Comparison of ENCODE assay signal across 8 cellular contexts in the genomic region with DNA sequence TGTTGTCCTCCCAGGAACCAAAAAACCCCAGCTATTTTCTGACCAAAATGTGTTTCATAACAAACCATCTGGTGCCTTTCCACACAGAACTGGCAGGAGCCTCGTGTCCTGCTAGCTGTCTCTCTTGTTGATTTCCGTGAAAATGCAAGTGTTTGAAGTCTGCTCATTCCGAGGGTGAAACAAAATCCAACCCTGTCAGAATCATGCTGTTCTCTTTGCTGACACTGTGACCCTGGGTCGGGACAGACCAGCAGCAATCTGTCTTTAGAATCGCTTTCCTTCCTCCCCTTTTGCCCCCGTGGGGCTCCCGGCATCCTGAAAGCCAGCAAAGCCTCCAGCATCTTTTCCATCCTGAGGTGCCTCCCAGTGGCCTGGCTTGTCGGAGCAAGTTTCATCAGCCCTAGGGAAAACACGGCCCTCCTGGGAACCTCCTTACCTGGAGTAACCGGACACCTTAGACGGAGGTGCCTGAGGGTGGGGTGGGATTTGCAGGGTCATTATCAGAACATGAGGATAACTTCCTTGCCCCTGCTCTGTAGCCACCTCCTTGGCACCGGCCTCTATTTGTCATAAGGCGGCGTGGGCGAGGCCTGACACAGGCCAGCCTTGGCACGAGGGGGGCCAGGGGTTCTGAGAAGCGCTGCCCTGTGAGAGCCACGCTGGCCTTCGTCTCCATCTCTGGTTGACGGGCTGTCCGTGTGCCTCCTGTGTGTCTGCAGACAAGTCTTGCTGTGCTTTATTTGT. TPM values are rescaled to one million over a fixed set of nuclear protein-coding genes. Genes with fewer than 3 reads are reported as not detected.
DNase-seq lines count a peak whose midpoint lies in the region; ATAC-seq and TF ChIP-seq lines count a peak whose summit lies in the region.

No MANE protein-coding gene starts in this region.

- H3K36me3 ChIP-seq in PC-3 (ENCODE audit: low read depth, low read length) = no peaks in the 10 kb centered on the region; the same call in 1 of the 2 replicates
- no peaks in the 10 kb centered on the region for H3K36me3 ChIP-seq in ovary

- peak overlapping the region; percentile 86 for H3K9ac ChIP-seq in PC-3 (ENCODE audit: low read length)

- no peaks in the 10 kb centered on the region for H4K20me1 ChIP-seq in PC-3 (ENCODE audit: low read length)

- H3K4me1 ChIP-seq in PC-3 (ENCODE audit: insufficient read depth, low read length) (peaks cover 37% of the 10 kb centered on the region), ovary (ENCODE audit: insufficient read depth) (peaks cover 11% of the 10 kb centered on the region)

- no TSS peak for BruUV-seq in PC-3 (replicated peaks; lab: Mats Ljungman, UMichigan)

- WGBS in ovary, 3 donors = 46 to 60% (median 51%) methylated on average over 20 to 21 of the region's 21 CpGs

- H3K27ac ChIP-seq in PC-3 (ENCODE audit: low read length) = peak overlapping the region; percentile 99
- H3K27ac ChIP-seq in ovary = peak overlapping the region in 1 of 2 donors; percentile 34

- TF ChIP-seq CTCF in PC-3 (conservative IDR thresholded peaks at IDR 0.05; ENCODE audit: low read depth, low read length) (peak; percentile 43), epithelial cell of proximal tubule (conservative IDR thresholded peaks at IDR 0.05; ENCODE audit: low read depth, low read length) (peak; percentile 2), ovary (IDR thresholded peaks at IDR 0.05) (no peak), GM13977 (IDR thresholded peaks at IDR 0.05; ENCODE audit: extremely low read depth, insufficient read depth, missing control alignments) (no peak)

- POLR2A ChIA-PET in PC-3 (lab: Charles Lee; ENCODE audit: unreplicated experiment) = no interaction called here

- H3K4me2 ChIP-seq in PC-3 (ENCODE audit: low read length) = peak overlapping the region; percentile 86

- H3K4me3 ChIP-seq in PC-3 (ENCODE audit: low read length) (peak overlapping the region; percentile 55; the same call in 1 of the 2 replicates), epithelial cell of proximal tubule (ENCODE audit: low read depth, low read length) (no peak overlapping the region), ovary (no peak overlapping the region)

- no peak for TF ChIP-seq POLR2A in ovary (IDR thresholded peaks at IDR 0.05)

- no peak for TF ChIP-seq EP300 in ovary (IDR thresholded peaks at IDR 0.05)

- no peaks in the 10 kb centered on the region for H3K9me3 ChIP-seq in PC-3 (ENCODE audit: low read length)
- no peaks in the 10 kb centered on the region for H3K9me3 ChIP-seq in ovary

- peak overlapping the region; percentile 77 for H2AFZ ChIP-seq in PC-3 (ENCODE audit: low read length)

- peak; percentile 85 for DNase-seq in Daoy (ENCODE audit: low read depth)
- DNase-seq in PC-3 = peak; percentile 96
- DNase-seq in epithelial cell of proximal tubule (ENCODE audit: low read depth) = no peak
- DNase-seq in ovary = peak in 3 of 5 donors; percentile 43 to 55 (median 49)
- DNase-seq in stimulated activated CD4-positive, alpha-beta T cell treated with anti-CD3 and anti-CD28 coated beads, Interleukin-1b, Interleukin-23, amount 100 ng/mL, for 48 hours = no peak
- DNase-seq in activated CD4-positive, alpha-beta T cell treated with anti-CD3 and anti-CD28 coated beads, Interleukin-2, amount 50 U/mL, for 48 hours = no peak
- no peak for DNase-seq in GM13977 (ENCODE audit: low spot score)
- no peak for DNase-seq in SK-N-DZ (ENCODE audit: low spot score)

- in situ Hi-C loops in GM13977 (cut with MboI; ENCODE audit: low pct_unique_long_range_greater_than_20kb, low sequenced_read_pairs, unreplicated experiment) = no loop called here

- H3K79me2 ChIP-seq in PC-3 (ENCODE audit: low read length) = no peaks in the 10 kb centered on the region

- ATAC-seq in PC-3 = peak; percentile 80

- CTCF ChIA-PET in PC-3 (lab: Charles Lee) = interaction anchor here (0.6 kb wide), 1 partner anchor 135 kb away, joined by 4 read pairs; no protein-coding TSS in a partner anchor

- intact Hi-C loops in PC-3 (cut with micrococcal nuclease) (no loop called here), ovary (cut with DNase I) (no loop called here)

- no peaks in the 10 kb centered on the region for H3K27me3 ChIP-seq in PC-3 (ENCODE audit: low read length)
- no peaks in the 10 kb centered on the region for H3K27me3 ChIP-seq in ovary

- no peaks in the 10 kb centered on the region for H3K9me2 ChIP-seq in PC-3 (replicated peaks; ENCODE audit: low read length)

- no peaks in the 10 kb centered on the region for H3F3A ChIP-seq in PC-3 (ENCODE audit: low read length, unreplicated experiment)

RNA-seq across cellular contexts. Expression of a gene that starts 24.9 kb away (rescaled TPM):
- 13.6 and 16.3 TPM in 2 replicates for total RNA-seq in Daoy (2014; rRNA removed; shearing (Covaris generic))
- total RNA-seq in PC-3 (2014; rRNA removed) (26.5 and 31.6 TPM in 2 replicates), epithelial cell of proximal tubule (6.1 and 14.0 TPM in 2 replicates), ovary (10 to 100 TPM in 6 of 7 donors, 1 to 10 TPM in 1; 9.3 to 17.4 (median 13.7) TPM)
- polyA plus RNA-seq in ovary = 10 to 100 TPM in 1 of 2 donors, 1 to 10 TPM in 1; 9.1 to 12.2 TPM
- 0.20 and 0.23 TPM in 2 replicates for polyA plus RNA-seq in SK-N-DZ (2014; cell fraction: cytosol; rRNA removed)
- 0.06 and 0.21 TPM in 2 replicates for polyA plus RNA-seq in SK-N-DZ (2014; cell fraction: nucleus; rRNA removed)

RNA-seq across cellular contexts. Expression of a gene that starts 48.3 kb away (rescaled TPM):
- 0.63 and 1.1 TPM in 2 replicates for total RNA-seq in Daoy (2014; rRNA removed; shearing (Covaris generic))
- total RNA-seq in PC-3 (2014; rRNA removed) = 0.11 and 0.75 TPM in 2 replicates
- total RNA-seq in epithelial cell of proximal tubule = 0.63 and 1.2 TPM in 2 replicates
- total RNA-seq in ovary = 10 to 100 TPM; 18.0 to 59.2 (median 41.0) TPM
- polyA plus RNA-seq in ovary = 10 to 100 TPM; 25.0 to 28.2 TPM
- 0.97 and 3.1 TPM in 2 replicates for polyA plus RNA-seq in SK-N-DZ (2014; cell fraction: cytosol; rRNA removed)
- 2.0 and 5.1 TPM in 2 replicates for polyA plus RNA-seq in SK-N-DZ (2014; cell fraction: nucleus; rRNA removed)

Comparison
In these comparisons a context has a peak if more than half of its experiments do, and no peak if none do; other contexts are left out.
1. DNase-seq: peak in Daoy (single experiment), PC-3 (single experiment) and ovary (3 of 5); none in epithelial cell of proximal tubule (single experiment), stimulated activated CD4-positive, alpha-beta T cell treated with anti-CD3 and anti-CD28 coated beads, Interleukin-1b, Interleukin-23, amount 100 ng/mL, for 48 hours (single experiment), activated CD4-positive, alpha-beta T cell treated with anti-CD3 and anti-CD28 coated beads, Interleukin-2, amount 50 U/mL, for 48 hours (0 of 2), GM13977 (single experiment) and SK-N-DZ (single experiment).
2. CTCF ChIP-seq: peak in PC-3 (single experiment) and epithelial cell of proximal tubule (single experiment); none in ovary (0 of 3) and GM13977 (single experiment).